Comparison of ENCODE assay signal across 1 cellular context in genomic region chr1:201491896-201492511, GRCh38.
TF ChIP-seq lines count a peak whose summit lies in the region.

No MANE protein-coding gene starts in this region.

TF ChIP-seq in endothelial cell of umbilical vein, 7 proteins besides CTCF, POLR2A, EP300 and RAD21:
- TF ChIP-seq MYC (IDR thresholded peaks at IDR 0.05; ENCODE audit: low read depth, low read length) (no peak), EZH2 (IDR thresholded peaks at IDR 0.05; ENCODE audit: borderline replicate concordance, low read depth, low read length, severe bottlenecking) (no peak), JUN (IDR thresholded peaks at IDR 0.05; ENCODE audit: borderline replicate concordance, insufficient read depth, insufficient read length, low read depth) (no peak), GATA2 (IDR thresholded peaks at IDR 0.05; ENCODE audit: insufficient read depth, insufficient read length, low read depth, low read length) (no peak), FOS (IDR thresholded peaks at IDR 0.05; ENCODE audit: borderline replicate concordance, insufficient read depth, low read length) (no peak)
